8 cellular contexts compared by ENCODE assay signal in genomic region chr17:4950075-4950756, GRCh38. TPM values are rescaled to one million over a fixed set of nuclear protein-coding genes. Genes with fewer than 3 reads are reported as not detected.
DNase-seq lines count a peak whose midpoint lies in the region; ATAC-seq and TF ChIP-seq lines count a peak whose summit lies in the region.

No MANE protein-coding gene starts in this region.

- H3F3A ChIP-seq in DOHH2 (ENCODE audit: control insufficient read depth, insufficient read depth) (peaks cover 30% of the 10 kb centered on the region), SK-N-SH (replicated peaks; ENCODE audit: insufficient read depth) (peaks cover 50% of the 10 kb centered on the region)

- H3K4me2 ChIP-seq in DOHH2 (ENCODE audit: low read length) (peak overlapping the region; percentile 94), SK-N-SH (peak overlapping the region; percentile 98), mesendoderm (ENCODE audit: low read length) (peak overlapping the region; percentile 95)

- TF ChIP-seq CTCF in DOHH2 (IDR thresholded peaks at IDR 0.05; ENCODE audit: low read depth, low read length, poor library complexity, severe bottlenecking) (no peak), SK-N-SH (IDR thresholded peaks at IDR 0.05) (no peak), dorsolateral prefrontal cortex (IDR thresholded peaks at IDR 0.05 in 54 of 56, conservative IDR thresholded peaks at IDR 0.05 in 2 of 56; ENCODE audit: low read depth in 1 of 56, partially characterized antibody in 56 of 56) (no peak), tibial nerve (IDR thresholded peaks at IDR 0.05) (no peak)

- CTCF ChIA-PET in SK-N-SH (lab: Yijun Ruan, JAX): interaction anchor here (1.9 to 2.7 kb wide), 4 partner anchors 16 to 41 kb away, joined by 6 to 13 read pairs (median 8); partner anchors contain the start of gene SPAG7

- DNase-seq in SK-N-SH: peak; percentile 82
- DNase-seq in dorsolateral prefrontal cortex: no peak
- DNase-seq in mesendoderm: peak; percentile 71
- peak in 1 of 2 donors; percentile 49 for DNase-seq in tibial nerve (ENCODE audit: low spot score in 2 of 2)
- DNase-seq in EL: no peak

- TF ChIP-seq RAD21 in SK-N-SH (IDR thresholded peaks at IDR 0.05; ENCODE audit: low read length): no peak

- intact Hi-C loops in dorsolateral prefrontal cortex (cut with DNase I): no loop called here

- no peak overlapping the region for H4K5ac ChIP-seq in mesendoderm (ENCODE audit: low read length)

- peak overlapping the region; percentile 99 for H3K27ac ChIP-seq in DOHH2 (ENCODE audit: low read depth, low read length)
- peak overlapping the region; percentile 97 to 100 for H3K27ac ChIP-seq in SK-N-SH (ENCODE audit: low read depth in 2 of 2, low read length in 1 of 2)
- peak overlapping the region in 57 of 59 donors; percentile 11 to 98 (median 96) for H3K27ac ChIP-seq in dorsolateral prefrontal cortex
- peak overlapping the region; percentile 99 for H3K27ac ChIP-seq in mesendoderm (ENCODE audit: low read depth, low read length)
- peak overlapping the region; percentile 94 to 98 (median 96) for H3K27ac ChIP-seq in tibial nerve

- peak overlapping the region; percentile 82 for H2AK5ac ChIP-seq in mesendoderm (ENCODE audit: low read length)

- H3K79me2 ChIP-seq in DOHH2 (ENCODE audit: control insufficient read depth, low read length) (peaks cover 42% of the 10 kb centered on the region), SK-N-SH (ENCODE audit: insufficient read depth) (peaks cover 57% of the 10 kb centered on the region), mesendoderm (ENCODE audit: control insufficient read depth, insufficient read depth, low read length) (peaks cover 30% of the 10 kb centered on the region)

- H3K4ac ChIP-seq in mesendoderm (ENCODE audit: low read depth, low read length): peak overlapping the region; percentile 99

- ATAC-seq in HG02852 (IDR thresholded peaks at IDR 0.05; ENCODE audit: unreplicated experiment) (peak; percentile 3), HG03565 (IDR thresholded peaks at IDR 0.05; ENCODE audit: unreplicated experiment) (no peak)

- H3K27me3 ChIP-seq in DOHH2 (ENCODE audit: control insufficient read depth, low read length) (no peaks in the 10 kb centered on the region), SK-N-SH (ENCODE audit: insufficient read depth) (no peaks in the 10 kb centered on the region), dorsolateral prefrontal cortex (peaks cover 0 to 3% (median 0%) of the 10 kb centered on the region in 45 donors), mesendoderm (ENCODE audit: insufficient read depth, low read length, poor library complexity) (no peaks in the 10 kb centered on the region), tibial nerve (no peaks in the 10 kb centered on the region)

- H3K23ac ChIP-seq in mesendoderm (ENCODE audit: low read length): peak overlapping the region; percentile 94

- H3K4me1 ChIP-seq in DOHH2 (ENCODE audit: control insufficient read depth, low read length) (peaks cover 39% of the 10 kb centered on the region), SK-N-SH (ENCODE audit: control insufficient read depth in 1 of 2, insufficient read depth in 2 of 2, low read depth in 1 of 2, low read length in 1 of 2) (peaks cover 36 to 37% of the 10 kb centered on the region in 2 experiments), mesendoderm (ENCODE audit: control insufficient read depth, low read depth, low read length) (peaks cover 15% of the 10 kb centered on the region), tibial nerve (peaks cover 0 to 41% (median 28%) of the 10 kb centered on the region in 4 donors)

- H3K4me3 ChIP-seq in DOHH2 (ENCODE audit: low read length): peak overlapping the region; percentile 93
- H3K4me3 ChIP-seq in SK-N-SH (ENCODE audit: low read depth in 2 of 2, low read length in 1 of 2): peak overlapping the region; percentile 59 to 60
- peak overlapping the region; percentile 19 to 98 (median 91) for H3K4me3 ChIP-seq in dorsolateral prefrontal cortex
- H3K4me3 ChIP-seq in mesendoderm (ENCODE audit: low read length): peak overlapping the region; percentile 72
- H3K4me3 ChIP-seq in tibial nerve: peak overlapping the region; percentile 85 to 99 (median 95)

- peak overlapping the region; percentile 99 for H3K18ac ChIP-seq in mesendoderm (ENCODE audit: low read length)

- H3K9me2 ChIP-seq in DOHH2 (replicated peaks; ENCODE audit: control insufficient read depth, low read length): no peaks in the 10 kb centered on the region
- H3K9me2 ChIP-seq in SK-N-SH: no peaks in the 10 kb centered on the region

- POLR2A ChIA-PET in SK-N-SH (lab: Yijun Ruan, JAX): interaction anchor here (4.6 to 6.7 kb wide), 2 partner anchors 10 to 17 kb away, joined by 16 to 56 read pairs; partner anchors contain the start of genes RNF167, SLC25A11 and SPAG7

- peak overlapping the region; percentile 57; the same call in 1 of the 2 replicates for H2AFZ ChIP-seq in SK-N-SH (ENCODE audit: low read depth)

- 5% methylated on average over 7 of the region's 52 CpGs for WGBS in SK-N-SH (ENCODE audit: low lambda C conversion rate)
- no CpG with 5 or more reads among the region's 52 CpGs for WGBS in mesendoderm (ENCODE audit: extremely low coverage, insufficient coverage, low lambda C conversion rate)
- WGBS in tibial nerve, 2 donors: 11 to 22% methylated on average over 27 to 33 of the region's 52 CpGs

- peak overlapping the region; percentile 77 for H4K8ac ChIP-seq in mesendoderm (ENCODE audit: low read depth, low read length)

- peaks cover 6% of the 10 kb centered on the region for H3K79me1 ChIP-seq in mesendoderm (ENCODE audit: low read length)

- H3K9ac ChIP-seq in SK-N-SH: peak overlapping the region; percentile 83
- peak overlapping the region; percentile 97 for H3K9ac ChIP-seq in mesendoderm (ENCODE audit: low read length)

- TF ChIP-seq EP300 in SK-N-SH (IDR thresholded peaks at IDR 0.05; ENCODE audit: borderline replicate concordance in 1 of 2, low read depth in 1 of 2, low read length in 1 of 2) (0 out of 4 replicates have a peak, but pooled peaks of 1 of the 2 experiments have one; percentile 4), tibial nerve (IDR thresholded peaks at IDR 0.05) (no peak)

- no peaks in the 10 kb centered on the region for H3K9me3 ChIP-seq in DOHH2 (ENCODE audit: control insufficient read depth, insufficient read depth, low read length)
- H3K9me3 ChIP-seq in SK-N-SH: no peaks in the 10 kb centered on the region
- H3K9me3 ChIP-seq in tibial nerve: no peaks in the 10 kb centered on the region

- H4K20me1 ChIP-seq in DOHH2 (ENCODE audit: control insufficient read depth, insufficient read depth, low read depth, low read length) (peaks cover 12% of the 10 kb centered on the region; the same call in 1 of the 2 replicates), SK-N-SH (ENCODE audit: insufficient read depth) (peaks cover 23% of the 10 kb centered on the region)

- H2BK15ac ChIP-seq in mesendoderm (replicated peaks; ENCODE audit: low read depth): no peak overlapping the region

- peak overlapping the region; percentile 62 for H2BK120ac ChIP-seq in mesendoderm (ENCODE audit: low read depth, low read length)

- peak overlapping the region; percentile 98 for H3K56ac ChIP-seq in mesendoderm (ENCODE audit: low read length)

- peak overlapping the region; percentile 96 for H2BK5ac ChIP-seq in mesendoderm (ENCODE audit: low read length)

- H3K36me3 ChIP-seq in DOHH2 (ENCODE audit: control insufficient read depth, low read length): peaks cover 33% of the 10 kb centered on the region
- peaks cover 18% of the 10 kb centered on the region in 2 experiments for H3K36me3 ChIP-seq in SK-N-SH (replicated peaks in 1 of 2; ENCODE audit: control insufficient read depth in 1 of 2, insufficient read depth in 2 of 2, low read length in 1 of 2)
- peaks cover 11% of the 10 kb centered on the region for H3K36me3 ChIP-seq in mesendoderm (ENCODE audit: control insufficient read depth, insufficient read depth, low read length)
- peaks cover 0 to 14% (median 0%) of the 10 kb centered on the region in 3 donors for H3K36me3 ChIP-seq in tibial nerve

- TF ChIP-seq POLR2A in tibial nerve (IDR thresholded peaks at IDR 0.05): no peak

TF ChIP-seq in SK-N-SH, 30 proteins besides CTCF, POLR2A, EP300 and RAD21 (continues in another document):
- TF ChIP-seq ELF1 (IDR thresholded peaks at IDR 0.05) (no peak), RFX5 (IDR thresholded peaks at IDR 0.05; ENCODE audit: low read length) (no peak)

RNA-seq across cellular contexts. Expression of gene ENO3, which starts 0.7 kb away (rescaled TPM):
- polyA plus RNA-seq in SK-N-SH (2012; rRNA removed): 29.2 and 32.5 TPM in 2 replicates
- 9.0 and 10.7 TPM in 2 replicates for polyA plus RNA-seq in SK-N-SH (2012; cell fraction: cytosol; rRNA removed)
- polyA plus RNA-seq in SK-N-SH (2012; cell fraction: nucleus; rRNA removed): 214 and 261 TPM in 2 replicates
- 10 to 100 TPM in 8 of 120 experiments, 1 to 10 TPM in 112; 1.4 to 20.7 (median 5.6) TPM for total RNA-seq in dorsolateral prefrontal cortex
- 8.2 TPM for polyA plus RNA-seq in mesendoderm (2013, experiment 1 of 2)
- 9.8 TPM for polyA plus RNA-seq in mesendoderm (2013, experiment 2 of 2)
- 10 to 100 TPM in 2 of 4 donors, 1 to 10 TPM in 2; 7.5 to 15.3 (median 10.2) TPM for total RNA-seq in tibial nerve

RNA-seq across cellular contexts. Expression of gene PFN1, which starts 1.9 kb away (rescaled TPM):
- polyA plus RNA-seq in SK-N-SH (2012; rRNA removed): 1,627 and 2,484 TPM in 2 replicates
- polyA plus RNA-seq in SK-N-SH (2012; cell fraction: cytosol; rRNA removed): 1,556 and 1,614 TPM in 2 replicates
- polyA plus RNA-seq in SK-N-SH (2012; cell fraction: nucleus; rRNA removed): 620 and 931 TPM in 2 replicates
- total RNA-seq in dorsolateral prefrontal cortex (100 to 1,000 TPM in 104 of 120 experiments, 10 to 100 TPM in 16; 84.4 to 206 (median 112) TPM), tibial nerve (1,000 to 10,000 TPM in 1 of 4 donors, 100 to 1,000 TPM in 3; 422 to 1,004 (median 483) TPM)
- polyA plus RNA-seq in mesendoderm (2013, experiment 1 of 2): 2,067 TPM
- polyA plus RNA-seq in mesendoderm (2013, experiment 2 of 2): 2,097 TPM

RNA-seq across cellular contexts. Expression of gene RNF167, which starts 10.1 kb away (rescaled TPM):
- 96.5 and 115 TPM in 2 replicates for polyA plus RNA-seq in SK-N-SH (2012; rRNA removed)
- 60.0 and 80.4 TPM in 2 replicates for polyA plus RNA-seq in SK-N-SH (2012; cell fraction: cytosol; rRNA removed)
- polyA plus RNA-seq in SK-N-SH (2012; cell fraction: nucleus; rRNA removed): 108 and 121 TPM in 2 replicates
- total RNA-seq in dorsolateral prefrontal cortex (100 to 1,000 TPM in 28 of 120 experiments, 10 to 100 TPM in 92; 65.3 to 121 (median 91.1) TPM), tibial nerve (10 to 100 TPM; 45.0 to 55.0 (median 51.4) TPM)
- 181 TPM for polyA plus RNA-seq in mesendoderm (2013, experiment 1 of 2)
- 176 TPM for polyA plus RNA-seq in mesendoderm (2013, experiment 2 of 2)

RNA-seq across cellular contexts. Expression of gene SLC25A11, which starts 10.4 kb away (rescaled TPM):
- polyA plus RNA-seq in SK-N-SH (2012; rRNA removed): 58.5 and 82.8 TPM in 2 replicates
- polyA plus RNA-seq in SK-N-SH (2012; cell fraction: cytosol; rRNA removed): 32.7 and 50.3 TPM in 2 replicates
- polyA plus RNA-seq in SK-N-SH (2012; cell fraction: nucleus; rRNA removed): 45.5 and 51.0 TPM in 2 replicates
- total RNA-seq in dorsolateral prefrontal cortex (100 to 1,000 TPM in 9 of 120 experiments, 10 to 100 TPM in 111; 56.8 to 113 (median 82.2) TPM), tibial nerve (10 to 100 TPM; 30.3 to 42.8 (median 32.3) TPM)
- polyA plus RNA-seq in mesendoderm (2013, experiment 1 of 2): 41.8 TPM
- polyA plus RNA-seq in mesendoderm (2013, experiment 2 of 2): 41.5 TPM

RNA-seq across cellular contexts. Expression of gene SPAG7, which starts 17.4 kb away (rescaled TPM):
- polyA plus RNA-seq in SK-N-SH (2012; rRNA removed): 122 and 133 TPM in 2 replicates
- polyA plus RNA-seq in SK-N-SH (2012; cell fraction: cytosol; rRNA removed): 124 and 131 TPM in 2 replicates
- polyA plus RNA-seq in SK-N-SH (2012; cell fraction: nucleus; rRNA removed): 148 and 166 TPM in 2 replicates
- 10 to 100 TPM; 31.5 to 67.7 (median 51.4) TPM for total RNA-seq in dorsolateral prefrontal cortex
- polyA plus RNA-seq in mesendoderm (2013, experiment 1 of 2): 65.0 TPM
- 63.7 TPM for polyA plus RNA-seq in mesendoderm (2013, experiment 2 of 2)
- 10 to 100 TPM; 36.9 to 70.0 (median 42.0) TPM for total RNA-seq in tibial nerve

Comparison
In these comparisons a context has a peak if more than half of its experiments do, and no peak if none do; other contexts are left out.
1. DNase-seq: peak in SK-N-SH (single experiment) and mesendoderm (single experiment); none in dorsolateral prefrontal cortex (0 of 10) and EL (single experiment).
2. Peak in every context shown above with its lines, with median percentiles within 50 percentile points of each other: H3K27ac ChIP-seq, H3K4me2 ChIP-seq and H3K4me3 ChIP-seq.